Comparison of ENCODE assay signal across 8 cellular contexts in the genomic region with DNA sequence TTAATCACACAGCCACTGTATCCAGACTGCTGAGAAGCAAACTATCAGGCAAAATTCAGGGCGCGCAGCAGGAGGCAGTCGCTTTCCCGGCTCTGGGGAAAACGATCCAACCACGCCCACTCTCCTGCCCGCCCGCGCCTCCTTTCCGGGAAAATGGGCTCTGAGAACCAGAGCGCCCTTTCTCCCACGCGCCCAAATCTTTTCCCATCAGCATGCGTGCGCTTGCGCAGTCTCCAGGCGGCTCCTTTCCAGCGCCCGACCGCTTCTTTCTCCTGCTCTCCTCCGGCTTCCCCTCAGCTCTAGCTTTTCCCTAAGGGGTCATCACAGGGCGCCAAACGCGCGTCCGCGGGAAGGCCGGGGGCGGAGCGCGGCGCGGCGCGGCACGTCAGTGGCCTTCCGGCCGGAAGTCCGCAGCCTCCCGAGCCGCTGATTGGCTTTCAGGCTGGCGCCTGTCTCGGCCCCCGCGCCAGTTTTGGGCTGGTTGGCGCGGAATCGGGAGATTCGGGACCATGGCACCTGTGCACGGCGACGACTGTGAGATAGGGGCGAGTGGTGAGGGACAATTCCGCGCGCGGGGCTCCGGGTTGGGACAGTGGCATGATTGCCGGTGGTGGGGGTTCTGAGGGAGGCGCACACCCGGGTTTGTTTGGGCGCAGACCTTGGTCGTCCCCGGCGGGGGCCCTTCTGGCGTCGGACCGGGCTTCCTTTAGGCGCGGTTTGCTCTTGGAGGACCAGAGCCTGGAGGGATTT. TPM values are rescaled to one million over a fixed set of nuclear protein-coding genes. Genes with fewer than 3 reads are reported as not detected.
DNase-seq lines count a peak whose midpoint lies in the region; ATAC-seq and TF ChIP-seq lines count a peak whose summit lies in the region.

A gene with protein sequence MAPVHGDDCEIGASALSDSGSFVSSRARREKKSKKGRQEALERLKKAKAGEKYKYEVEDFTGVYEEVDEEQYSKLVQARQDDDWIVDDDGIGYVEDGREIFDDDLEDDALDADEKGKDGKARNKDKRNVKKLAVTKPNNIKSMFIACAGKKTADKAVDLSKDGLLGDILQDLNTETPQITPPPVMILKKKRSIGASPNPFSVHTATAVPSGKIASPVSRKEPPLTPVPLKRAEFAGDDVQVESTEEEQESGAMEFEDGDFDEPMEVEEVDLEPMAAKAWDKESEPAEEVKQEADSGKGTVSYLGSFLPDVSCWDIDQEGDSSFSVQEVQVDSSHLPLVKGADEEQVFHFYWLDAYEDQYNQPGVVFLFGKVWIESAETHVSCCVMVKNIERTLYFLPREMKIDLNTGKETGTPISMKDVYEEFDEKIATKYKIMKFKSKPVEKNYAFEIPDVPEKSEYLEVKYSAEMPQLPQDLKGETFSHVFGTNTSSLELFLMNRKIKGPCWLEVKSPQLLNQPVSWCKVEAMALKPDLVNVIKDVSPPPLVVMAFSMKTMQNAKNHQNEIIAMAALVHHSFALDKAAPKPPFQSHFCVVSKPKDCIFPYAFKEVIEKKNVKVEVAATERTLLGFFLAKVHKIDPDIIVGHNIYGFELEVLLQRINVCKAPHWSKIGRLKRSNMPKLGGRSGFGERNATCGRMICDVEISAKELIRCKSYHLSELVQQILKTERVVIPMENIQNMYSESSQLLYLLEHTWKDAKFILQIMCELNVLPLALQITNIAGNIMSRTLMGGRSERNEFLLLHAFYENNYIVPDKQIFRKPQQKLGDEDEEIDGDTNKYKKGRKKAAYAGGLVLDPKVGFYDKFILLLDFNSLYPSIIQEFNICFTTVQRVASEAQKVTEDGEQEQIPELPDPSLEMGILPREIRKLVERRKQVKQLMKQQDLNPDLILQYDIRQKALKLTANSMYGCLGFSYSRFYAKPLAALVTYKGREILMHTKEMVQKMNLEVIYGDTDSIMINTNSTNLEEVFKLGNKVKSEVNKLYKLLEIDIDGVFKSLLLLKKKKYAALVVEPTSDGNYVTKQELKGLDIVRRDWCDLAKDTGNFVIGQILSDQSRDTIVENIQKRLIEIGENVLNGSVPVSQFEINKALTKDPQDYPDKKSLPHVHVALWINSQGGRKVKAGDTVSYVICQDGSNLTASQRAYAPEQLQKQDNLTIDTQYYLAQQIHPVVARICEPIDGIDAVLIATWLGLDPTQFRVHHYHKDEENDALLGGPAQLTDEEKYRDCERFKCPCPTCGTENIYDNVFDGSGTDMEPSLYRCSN (N-terminal part only) (plus strand): TSS at position 466 of the 750 bp plus-strand sequence. CDS start 44 bp downstream, at position 510.

- intact Hi-C loops in activated B cell treated with CpG ODN at 0.5 μM for 24 hours (cut with micrococcal nuclease), result loop anchor here (5.0 kb wide), 1 partner anchor 1031 kb away; no protein-coding TSS in a partner anchor

- peak; percentile 11 for TF ChIP-seq CTCF in AG09309 (IDR thresholded peaks at IDR 0.05; ENCODE audit: control insufficient read depth, insufficient read depth, low read depth, low read length, missing control alignments)
- TF ChIP-seq CTCF in activated B cell treated with CpG ODN at 0.5 μM for 24 hours (IDR thresholded peaks at IDR 0.05), result no peak

- H3K9me3 Mint-ChIP-seq in activated B cell treated with CpG ODN at 0.5 μM for 24 hours, result no peaks in the 10 kb centered on the region

- in situ Hi-C loops in GM18951 (cut with MboI; ENCODE audit: low sequenced_read_pairs, unreplicated experiment), result no loop called here

- TF ChIP-seq POLR2A in GM18951 (IDR thresholded peaks at IDR 0.05; ENCODE audit: extremely low read depth, insufficient read depth, insufficient read length), result peak; percentile 60

- peak within 1 kb of the TSS; percentile 88 for H3K4me3 ChIP-seq in AG09309 (ENCODE audit: control insufficient read depth, low read depth, low read length)

- CTCF ChIA-PET in activated B cell treated with CpG ODN at 0.5 μM for 24 hours (lab: Charles Lee), result no interaction called here

- ATAC-seq in HG03175 (IDR thresholded peaks at IDR 0.05; ENCODE audit: unreplicated experiment) (peak; percentile 95), activated B cell treated with CpG ODN at 0.5 μM for 24 hours (ENCODE audit: low read depth) (peak; percentile 94)

- DNase-seq in AG09309 (ENCODE audit: low read depth), result peak; percentile 82
- DNase-seq in NCI-H2227 treated with DMSO at 0.1 percent for 48 hours (lab: John Stamatoyannopoulos, UW), result peak; percentile 99
- peak; percentile 64 for DNase-seq in activated B cell treated with CpG ODN at 0.5 μM for 24 hours
- DNase-seq in central memory CD4-positive, alpha-beta T cell, result peak; percentile 57
- peak; percentile 91 for DNase-seq in inferior parietal cortex (ENCODE audit: extremely low spot score)
- DNase-seq in smooth muscle cell of the brain vasculature (ENCODE audit: low read depth, low spot score), result peak; percentile 88

- H3K36me3 Mint-ChIP-seq in activated B cell treated with CpG ODN at 0.5 μM for 24 hours (ENCODE audit: low read depth), result peaks cover 2% of the 10 kb centered on the region

- H3K27ac Mint-ChIP-seq in activated B cell treated with CpG ODN at 0.5 μM for 24 hours, result peak within 1 kb of the TSS; percentile 87

- no peaks in the 10 kb centered on the region for H3K27me3 Mint-ChIP-seq in activated B cell treated with CpG ODN at 0.5 μM for 24 hours

- POLR2A ChIA-PET in activated B cell treated with CpG ODN at 0.5 μM for 24 hours (lab: Charles Lee), result no interaction called here

- H3K4me3 Mint-ChIP-seq in activated B cell treated with CpG ODN at 0.5 μM for 24 hours, result peak within 1 kb of the TSS; percentile 92

- H3K4me1 Mint-ChIP-seq in activated B cell treated with CpG ODN at 0.5 μM for 24 hours, result peaks cover 9% of the 10 kb centered on the region

RNA-seq across cellular contexts. Expression of the gene that starts here (rescaled TPM):
- total RNA-seq in activated B cell treated with CpG ODN at 0.5 μM for 24 hours, result 15.5 and 18.7 TPM in 2 replicates

Comparison
In these comparisons a context has a peak if more than half of its experiments do, and no peak if none do; other contexts are left out.
1. Peak in every context shown above with its lines: DNase-seq, ATAC-seq and H3K4me3 ChIP-seq.